23 cellular contexts compared by ENCODE assay signal in the genomic region with DNA sequence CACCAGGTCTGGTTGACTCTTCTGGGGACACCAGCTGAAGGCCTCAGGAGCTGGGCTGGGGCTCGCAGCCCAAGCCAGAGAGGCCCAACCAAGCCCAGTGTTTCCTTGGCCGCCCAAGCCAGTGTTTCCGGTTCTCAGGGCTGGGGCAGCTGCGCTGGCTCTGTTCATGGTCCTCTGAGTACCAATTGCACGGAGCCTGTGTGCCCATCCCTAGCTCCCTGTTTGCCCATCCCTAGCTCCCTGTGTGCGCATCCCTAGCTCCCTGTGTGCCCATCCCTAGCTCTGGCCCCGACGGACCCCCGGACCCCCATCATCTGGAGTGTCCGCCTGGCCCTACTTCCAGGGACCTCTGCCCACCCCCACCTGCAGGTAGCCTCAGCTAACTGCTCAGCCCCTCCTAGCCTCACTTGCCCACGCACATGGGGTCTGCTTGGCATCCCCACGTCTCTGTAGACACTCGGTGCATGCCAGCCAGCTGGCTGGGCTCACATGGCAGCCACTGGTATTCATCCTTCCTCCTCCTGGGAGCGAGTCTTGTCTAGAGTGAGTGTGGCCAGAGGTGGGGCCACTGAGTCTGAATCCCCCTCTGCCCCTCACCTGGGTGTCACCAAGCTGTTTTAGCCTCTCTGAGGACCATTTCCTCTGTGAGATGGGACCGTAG.
DNase-seq lines count a peak whose midpoint lies in the region; FAIRE-seq and TF ChIP-seq lines count a peak whose summit lies in the region.
"Had no signal": no experiment of that assay in that cellular context is flagged by ENCODE, and none has a peak within 500 bp of the region (broad histone marks: within the 10 kb centered on the region; RNA-seq: fewer than 3 reads in every experiment).

No MANE protein-coding gene starts in this region.

- TF ChIP-seq EP300 in H1 (IDR thresholded peaks at IDR 0.05; ENCODE audit: borderline replicate concordance in 1 of 2, low read depth in 2 of 2, low read length in 2 of 2), result no peak

- H2BK20ac ChIP-seq in H1 (ENCODE audit: low read length), result no peak overlapping the region
- H2BK20ac ChIP-seq in H9 (ENCODE audit: low read depth, low read length, poor library complexity, severe bottlenecking), result no peak overlapping the region

- no peak overlapping the region for H3K18ac ChIP-seq in H1 (ENCODE audit: extremely low read depth, low read length)
- H3K18ac ChIP-seq in H9 (ENCODE audit: insufficient read length, low read depth, low read length), result no peak overlapping the region

- no peak for FAIRE-seq in H1 (lab: Jason Lieb, UNC)
- FAIRE-seq: GM12878, small intestine had no signal

- H3K9me3 ChIP-seq in H1 (ENCODE audit: insufficient read depth in 2 of 2, low read depth in 1 of 2, low read length in 1 of 2) (no peaks in the 10 kb centered on the region), H9 (ENCODE audit: control insufficient read depth, low read depth, low read length) (no peaks in the 10 kb centered on the region)
- H3K9me3 ChIP-seq: BLaER1, body of pancreas, SJSA1 had no signal

- TF ChIP-seq CTCF in H1 (IDR thresholded peaks at IDR 0.05; ENCODE audit: control extremely low read depth in 1 of 3, insufficient read depth in 1 of 3, low read depth in 1 of 3, low read length in 3 of 3), result no peak
- TF ChIP-seq CTCF in progenitor cell of endocrine pancreas (IDR thresholded peaks at IDR 0.05; ENCODE audit: unreplicated experiment), result no peak
- no peak for TF ChIP-seq CTCF in H9 (conservative IDR thresholded peaks at IDR 0.05)
- no peak for TF ChIP-seq CTCF in GM20000 (IDR thresholded peaks at IDR 0.05; ENCODE audit: extremely low read depth, missing control alignments)

- H3K56ac ChIP-seq in H1 (replicated peaks; ENCODE audit: insufficient read length, low read depth, low read length) (no peak overlapping the region), H9 (ENCODE audit: insufficient read length, low read depth, low read length) (no peak overlapping the region)

- H3K4me3 ChIP-seq in H1 (ENCODE audit: extremely low read depth in 1 of 4, insufficient read depth in 2 of 4, low read depth in 3 of 4, low read length in 4 of 4), result no peak overlapping the region
- H3K4me3 ChIP-seq: BLaER1, body of pancreas, GM12878, SJSA1 had no signal

- TF ChIP-seq RAD21 in H1 (IDR thresholded peaks at IDR 0.05 in 1 of 2, conservative IDR thresholded peaks at IDR 0.05 in 1 of 2; ENCODE audit: low read depth in 2 of 2, low read length in 2 of 2), result no peak

- H2BK120ac ChIP-seq in H1 (replicated peaks; ENCODE audit: low read depth, low read length) (no peak overlapping the region), H9 (ENCODE audit: low read depth, low read length, poor library complexity, severe bottlenecking) (no peak overlapping the region)

- peak; percentile 52 for DNase-seq in activated CD8-positive, alpha-beta memory T cell treated with anti-CD3 and anti-CD28 coated beads for 24 hours
- no peak for DNase-seq in activated CD8-positive, alpha-beta memory T cell treated with anti-CD3 and anti-CD28 coated beads, Interleukin-2, amount 50 U/mL, for 4 hours
- DNase-seq in D341Med (ENCODE audit: low spot score), result peak; percentile 24
- DNase-seq in H1 (ENCODE audit: low read depth in 1 of 2, low spot score in 2 of 2), result no peak
- peak; percentile 7 for DNase-seq in progenitor cell of endocrine pancreas (ENCODE audit: low spot score, unreplicated experiment)
- DNase-seq in H9, result no peak
- DNase-seq in GM20000 (ENCODE audit: low spot score), result no peak
- DNase-seq in MV-4-11 (lab: John Stamatoyannopoulos, UW), result no peak
- DNase-seq: cortex of kidney, GF-D8, hypothalamus, mesenchymal stem cell, NCI-H1417 treated with DMSO at 0.1 percent for 48 hours, NCI-H774, small intestine, substantia nigra had no signal

- H3K4me3 Mint-ChIP-seq in progenitor cell of endocrine pancreas (ENCODE audit: low read depth), result no peak overlapping the region
- H3K4me3 Mint-ChIP-seq in H9, result no peak overlapping the region
- H3K4me3 Mint-ChIP-seq: T-helper 2 cell treated with Interferon-gamma antibody and Interleukin-4, amounts not matched to agents 5 μg/mL and 100 μg/mL, for 36 hours had no signal

- H3K4me1 Mint-ChIP-seq in progenitor cell of endocrine pancreas (ENCODE audit: low read depth) (peaks cover 2% of the 10 kb centered on the region), H9 (peaks cover 3 to 13% of the 10 kb centered on the region in 2 experiments)

- H3K9ac ChIP-seq in H1 (replicated peaks in 1 of 4; ENCODE audit: extremely low read depth in 1 of 4, low read depth in 3 of 4, low read length in 3 of 4) (no peak overlapping the region), H9 (ENCODE audit: extremely low read depth, insufficient read length, low read length) (no peak overlapping the region)
- H3K9ac ChIP-seq: BLaER1 had no signal

- 95% methylated on average over 15 of the region's 15 CpGs; no CpG with 5 or more reads in 1 of the 2 experiments for WGBS in H1 (ENCODE audit: extremely low coverage in 1 of 2, insufficient coverage in 1 of 2, insufficient read length in 1 of 2, insufficient replicate concordance in 2 of 2, low coverage in 1 of 2, low lambda C conversion rate in 2 of 2, missing lambda C conversion rate in 1 of 2), 2 experiments
- no CpG with 5 or more reads among the region's 15 CpGs for WGBS in H9 (ENCODE audit: extremely low coverage, insufficient read length, low lambda C conversion rate)

- no peak overlapping the region for H3K14ac ChIP-seq in H1 (ENCODE audit: insufficient read length)
- no peak overlapping the region for H3K14ac ChIP-seq in H9 (ENCODE audit: insufficient read depth, low read length)

- H3K23me2 ChIP-seq in H1 (ENCODE audit: low read depth, low read length) (peaks cover 13% of the 10 kb centered on the region; the same call in 1 of the 2 replicates), H9 (ENCODE audit: insufficient read length, low read depth, low read length, poor library complexity, severe bottlenecking) (no peaks in the 10 kb centered on the region)

- H3K27me3 ChIP-seq in H1 (replicated peaks in 1 of 4; ENCODE audit: control insufficient read depth in 3 of 4, extremely low read depth in 1 of 4, insufficient read depth in 3 of 4, low read length in 3 of 4) (no peaks in the 10 kb centered on the region; a peak in 2 of 7 replicates), H9 (ENCODE audit: insufficient read depth, low read length) (no peaks in the 10 kb centered on the region)
- H3K27me3 ChIP-seq: BLaER1, body of pancreas, SJSA1 had no signal

- H3K27me3 Mint-ChIP-seq in progenitor cell of endocrine pancreas (peaks cover 26% of the 10 kb centered on the region), H9 (ENCODE audit: low read depth) (peaks cover 21% of the 10 kb centered on the region)
- H3K27me3 Mint-ChIP-seq: naive thymus-derived CD8-positive, alpha-beta T cell had no signal

- TF ChIP-seq POLR2A in H1 (IDR thresholded peaks at IDR 0.05; ENCODE audit: control extremely low read depth in 1 of 2, low read depth in 2 of 2, low read length in 2 of 2), result no peak

- no peak overlapping the region for H3K4ac ChIP-seq in H1 (replicated peaks; ENCODE audit: insufficient read length, low read depth, low read length)
- no peak overlapping the region for H3K4ac ChIP-seq in H9 (ENCODE audit: low read depth, low read length)

- H2BK15ac ChIP-seq in H1 (ENCODE audit: low read length), result no peak overlapping the region
- H2BK15ac ChIP-seq in H9 (ENCODE audit: low read depth, low read length), result no peak overlapping the region

- H4K91ac ChIP-seq in H1 (replicated peaks; ENCODE audit: insufficient read length, low read length) (no peak overlapping the region), H9 (ENCODE audit: insufficient read length, low read depth, low read length) (no peak overlapping the region)

- H3K27ac ChIP-seq in H1 (ENCODE audit: low read depth, low read length) (no peak overlapping the region), H9 (ENCODE audit: insufficient read length, low read depth, low read length) (no peak overlapping the region)
- H3K27ac ChIP-seq: BLaER1, body of pancreas, SJSA1 had no signal

- no peaks in the 10 kb centered on the region for H3K36me3 Mint-ChIP-seq in progenitor cell of endocrine pancreas (ENCODE audit: insufficient read depth)
- no peaks in the 10 kb centered on the region; a peak in 2 of 7 replicates for H3K36me3 Mint-ChIP-seq in H9 (ENCODE audit: insufficient read depth in 1 of 3, low read depth in 3 of 3)
- H3K36me3 Mint-ChIP-seq: activated naive CD4-positive, alpha-beta T cell treated with anti-CD3 and anti-CD28 coated beads, Interleukin-2, amount 50 U/mL, for 72 hours; naive thymus-derived CD8-positive, alpha-beta T cell had no signal

- no peak overlapping the region for H3K23ac ChIP-seq in H1 (ENCODE audit: insufficient read length)
- no peak overlapping the region for H3K23ac ChIP-seq in H9 (ENCODE audit: insufficient read length, low read depth, low read length)

- H4K20me1 ChIP-seq in H1 (replicated peaks in 1 of 2; ENCODE audit: control insufficient read depth in 1 of 2, insufficient read depth in 2 of 2, low read length in 2 of 2) (no peaks in the 10 kb centered on the region), H9 (ENCODE audit: control insufficient read depth, insufficient read depth, insufficient read length) (no peaks in the 10 kb centered on the region)
- H4K20me1 ChIP-seq: BLaER1 had no signal

- H3K79me1 ChIP-seq in H1 (ENCODE audit: low read depth, low read length), result no peaks in the 10 kb centered on the region
- H3K79me1 ChIP-seq in H9 (ENCODE audit: insufficient read depth, low read depth, low read length, poor library complexity, severe bottlenecking), result no peaks in the 10 kb centered on the region

- H3K4me1 ChIP-seq in H1 (replicated peaks in 1 of 4; ENCODE audit: control insufficient read depth in 3 of 4, insufficient read depth in 4 of 4, low read length in 3 of 4) (peaks cover 0 to 17% (median 11%) of the 10 kb centered on the region in 4 experiments; a peak in 6 of 7 replicates), H9 (ENCODE audit: insufficient read depth, low read length) (no peaks in the 10 kb centered on the region)

- H3K79me2 ChIP-seq in H1 (ENCODE audit: control insufficient read depth in 1 of 2, insufficient read depth in 2 of 2, low read length in 2 of 2) (no peaks in the 10 kb centered on the region), H9 (ENCODE audit: insufficient read depth, low read length) (no peaks in the 10 kb centered on the region)

- H4K8ac ChIP-seq in H1 (ENCODE audit: extremely low read depth, insufficient read depth, low read length), result no peak overlapping the region; the same call in 1 of the 2 replicates
- no peak overlapping the region for H4K8ac ChIP-seq in H9 (replicated peaks; ENCODE audit: insufficient read length, low read depth, low read length)

- H3T11ph ChIP-seq in H9 (ENCODE audit: low read length), result no peak overlapping the region

- no peaks in the 10 kb centered on the region for H3K36me3 ChIP-seq in H1 (ENCODE audit: control insufficient read depth in 2 of 4, insufficient read depth in 4 of 4, low read length in 3 of 4)
- H3K36me3 ChIP-seq: BLaER1, SJSA1 had no signal

- no peak overlapping the region for H3K27ac Mint-ChIP-seq in progenitor cell of endocrine pancreas
- no peak overlapping the region for H3K27ac Mint-ChIP-seq in H9
- H3K27ac Mint-ChIP-seq: activated naive CD4-positive, alpha-beta T cell treated with anti-CD3 and anti-CD28 coated beads, Interleukin-2, amount 50 U/mL, for 72 hours; T-helper 2 cell treated with Interferon-gamma antibody and Interleukin-4, amounts not matched to agents 5 μg/mL and 100 μg/mL, for 36 hours had no signal

- H3K9me3 Mint-ChIP-seq in progenitor cell of endocrine pancreas (ENCODE audit: low read depth) (no peaks in the 10 kb centered on the region), H9 (no peaks in the 10 kb centered on the region)
- H3K9me3 Mint-ChIP-seq: activated naive CD4-positive, alpha-beta T cell treated with anti-CD3 and anti-CD28 coated beads, Interleukin-2, amount 50 U/mL, for 72 hours; naive thymus-derived CD8-positive, alpha-beta T cell; T-helper 2 cell treated with Interferon-gamma antibody and Interleukin-4, amounts not matched to agents 5 μg/mL and 100 μg/mL, for 36 hours had no signal

- 0 out of 2 replicates have a peak overlapping the region, but pooled peaks have one; percentile 27 for H2BK12ac ChIP-seq in H1 (ENCODE audit: low read depth, low read length)
- H2BK12ac ChIP-seq in H9 (ENCODE audit: insufficient read length, low read depth, low read length), result no peak overlapping the region

- no peak overlapping the region for H3K4me2 ChIP-seq in H1 (ENCODE audit: insufficient read depth in 1 of 2, low read depth in 2 of 2, low read length in 2 of 2)
- no peak overlapping the region for H3K4me2 ChIP-seq in H9 (ENCODE audit: insufficient read depth, insufficient read length, low read length)
- H3K4me2 ChIP-seq: BLaER1 had no signal

- H4K5ac ChIP-seq in H1 (ENCODE audit: insufficient read length, low read depth, low read length), result no peak overlapping the region
- H4K5ac ChIP-seq in H9 (ENCODE audit: insufficient read length, low read depth, low read length), result no peak overlapping the region

- CTCF ChIA-PET in H1 (lab: Charles Lee; ENCODE audit: partially characterized antibody), result interaction anchor here (0.6 to 0.9 kb wide), 3 partner anchors 13 to 21 kb away, joined by 3 read pairs; no protein-coding TSS in a partner anchor

- POLR2A ChIA-PET in H1 (lab: Charles Lee; ENCODE audit: partially characterized antibody), result no interaction called here

- H2AK5ac ChIP-seq in H1 (ENCODE audit: low read depth, low read length) (no peak overlapping the region), H9 (ENCODE audit: insufficient read length, low read length) (no peak overlapping the region)

- H2AFZ ChIP-seq in H1 (ENCODE audit: low read length), result no peak overlapping the region
- H2AFZ ChIP-seq in H9 (ENCODE audit: low read length), result no peak overlapping the region

- H2BK5ac ChIP-seq in H1 (ENCODE audit: low read depth, low read length), result no peak overlapping the region
- no peak overlapping the region for H2BK5ac ChIP-seq in H9 (ENCODE audit: insufficient read length, low read length)

Comparison
In these comparisons a context has a peak if more than half of its experiments do, and no peak if none do; other contexts are left out.
1. DNase-seq: peak in activated CD8-positive, alpha-beta memory T cell treated with anti-CD3 and anti-CD28 coated beads for 24 hours (single experiment), D341Med (single experiment) and progenitor cell of endocrine pancreas (single experiment); none in activated CD8-positive, alpha-beta memory T cell treated with anti-CD3 and anti-CD28 coated beads, Interleukin-2, amount 50 U/mL, for 4 hours (single experiment), H1 (0 of 2), H9 (single experiment), GM20000 (single experiment) and MV-4-11 (single experiment).